11 cellular contexts compared by ENCODE assay signal in genomic region chr5:89313044-89313443, GRCh38.
DNase-seq lines count a peak whose midpoint lies in the region; TF ChIP-seq lines count a peak whose summit lies in the region.
"Had no signal": no experiment of that assay in that cellular context is flagged by ENCODE, and none has a peak within 500 bp of the region (broad histone marks: within the 10 kb centered on the region; RNA-seq: fewer than 3 reads in every experiment).

No MANE protein-coding gene starts in this region.

- no peaks in the 10 kb centered on the region for H3K4me1 ChIP-seq in prostate gland (replicated peaks)

- intact Hi-C loops in prostate gland (cut with DNase I), result no loop called here

- H3K4me3 ChIP-seq in GM08714 (ENCODE audit: low read length) (peak overlapping the region; percentile 13; the same call in 1 of the 2 replicates), prostate gland (no peak overlapping the region)

- no peaks in the 10 kb centered on the region for H3K36me3 ChIP-seq in prostate gland

- no peak for TF ChIP-seq CTCF in prostate gland (IDR thresholded peaks at IDR 0.05)

- no peaks in the 10 kb centered on the region for H3K9me3 ChIP-seq in prostate gland

- 41% methylated on average over 2 of the region's 2 CpGs for WGBS in prostate gland

- TF ChIP-seq POLR2A in prostate gland (IDR thresholded peaks at IDR 0.05), result no peak

- H3K27ac ChIP-seq in prostate gland, result no peak overlapping the region

- DNase-seq in HS-27A (ENCODE audit: low read depth), result peak; percentile 56
- DNase-seq in astrocyte of the hippocampus (ENCODE audit: low read depth, low spot score), result peak; percentile 75
- peak; percentile 79 for DNase-seq in myocyte (ENCODE audit: low read depth)
- DNase-seq in inferior parietal cortex (ENCODE audit: extremely low spot score), result no peak
- no peak for DNase-seq in OCI-M2 (lab: John Stamatoyannopoulos, UW; ENCODE audit: unreplicated experiment)
- no peak for DNase-seq in prostate gland (ENCODE audit: low spot score)
- DNase-seq: cerebellar nuclear complex; NCI-H774; retina; stimulated activated naive CD4-positive, alpha-beta T cell had no signal

- no peaks in the 10 kb centered on the region for H3K27me3 ChIP-seq in prostate gland (replicated peaks; ENCODE audit: insufficient read depth)

Comparison
In these comparisons a context has a peak if more than half of its experiments do, and no peak if none do; other contexts are left out.
1. DNase-seq: peak in HS-27A (single experiment), astrocyte of the hippocampus (single experiment) and myocyte (single experiment); none in inferior parietal cortex (single experiment), OCI-M2 (single experiment) and prostate gland (single experiment).